In genomic region chr3:66971891-66972551, GRCh38 we compare ENCODE assay signal across 8 cellular contexts. TPM values are rescaled to one million over a fixed set of nuclear protein-coding genes. Genes with fewer than 3 reads are reported as not detected.
A peak's percentile ranks its signal among the peaks of the same experiment; 100 is the strongest.
DNase-seq lines count a peak whose midpoint lies in the region; ATAC-seq, FAIRE-seq and TF ChIP-seq lines count a peak whose summit lies in the region.

No MANE protein-coding gene starts in this region.

- peak; percentile 100 for ATAC-seq in GM21737 (IDR thresholded peaks at IDR 0.05; ENCODE audit: unreplicated experiment)

- DNase-seq in EH (ENCODE audit: low read depth) (peak; percentile 77), KBM-7 (peak; percentile 78), SHP77 (lab: John Stamatoyannopoulos, UW) (peak; percentile 78 to 84), activated gamma-delta T cell (lab: John Stamatoyannopoulos, UW) (peak; percentile 7), frontal cortex (ENCODE audit: low spot score in 2 of 2) (peak; percentile 21 to 65), occipital lobe (lab: John Stamatoyannopoulos, UW) (peak; percentile 61), testis (peak; percentile 84)

- H3K4me3 ChIP-seq in testis = peak overlapping the region; percentile 19 to 42

- TF ChIP-seq CTCF in testis (IDR thresholded peaks at IDR 0.05) = peak; percentile 33 to 64 (median 46)

- no peak overlapping the region for H3K27ac ChIP-seq in testis

- intact Hi-C loops in testis (cut with DNase I; ENCODE audit: low total_unique reads) = no loop called here

- no peaks in the 10 kb centered on the region for H3K27me3 ChIP-seq in testis

- FAIRE-seq in frontal cortex (lab: Jason Lieb, UNC) = peak; percentile 66

- TF ChIP-seq POLR2A in testis (IDR thresholded peaks at IDR 0.05) = no peak

- in situ Hi-C loops in KBM-7 (cut with MboI; ENCODE audit: low pct_unique_long_range_greater_than_20kb, low sequenced_read_pairs) = no loop called here

- no peaks in the 10 kb centered on the region for H3K9me3 ChIP-seq in testis

- 8 to 9% methylated on average over 22 of the region's 22 CpGs for WGBS in testis, 2 donors

- no peaks in the 10 kb centered on the region for H3K36me3 ChIP-seq in testis (ENCODE audit: low read depth, missing control alignments)

- no peaks in the 10 kb centered on the region for H3K4me1 ChIP-seq in testis

RNA-seq across cellular contexts. Expression of gene KBTBD8, which starts 26.1 kb away (rescaled TPM):
- total RNA-seq in frontal cortex (19.2 TPM), occipital lobe (26.8 TPM), testis (10 to 100 TPM in 1 of 2 donors, 1 to 10 TPM in 1; 10.0 to 12.2 TPM)
- polyA plus RNA-seq in testis (ENCODE audit: insufficient read depth, low read depth, low replicate concordance) = 8.4 TPM

Comparison
In these comparisons a context has a peak if more than half of its experiments do, and no peak if none do; other contexts are left out.
1. DNase-seq: peak in every context shown above with its lines; median percentile 84 in testis; 81 in SHP77; 78 in KBM-7; 77 in EH; 61 in occipital lobe; 43 in frontal cortex; 7 in activated gamma-delta T cell.